Comparison of ENCODE assay signal across 1 cellular context in the genomic region with DNA sequence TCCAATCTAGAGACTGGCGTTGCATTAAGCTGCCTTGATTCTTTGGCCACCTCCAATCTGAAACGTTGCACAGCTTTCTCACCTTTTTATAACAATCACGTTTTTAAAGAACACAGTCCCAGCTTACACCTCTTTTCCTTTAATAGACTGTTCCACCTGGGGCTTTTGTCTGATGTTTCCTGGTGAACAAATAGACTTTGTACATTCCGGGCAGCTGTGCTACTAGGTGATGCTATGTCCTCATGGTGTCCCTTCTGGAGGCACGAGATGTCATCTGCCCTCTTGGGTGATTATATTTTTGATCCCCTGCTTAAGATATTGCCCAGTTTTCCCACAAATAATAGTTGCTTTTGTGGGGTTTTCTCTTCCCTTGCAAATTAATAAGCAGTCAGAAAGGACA.
TF ChIP-seq lines count a peak whose summit lies in the region.

No MANE protein-coding gene starts in this region.

TF ChIP-seq in HepG2, 621 proteins besides CTCF, POLR2A, EP300 and RAD21 (continued from another document):
- TF ChIP-seq ZHX2 (IDR thresholded peaks at IDR 0.05; ENCODE audit: low read depth) (no peak), ZHX2 (CRISPR knock-in tag; IDR thresholded peaks at IDR 0.05; ENCODE audit: borderline replicate concordance) (no peak), MEF2D (CRISPR knock-in tag; IDR thresholded peaks at IDR 0.05) (no peak), ZNF546 (CRISPR knock-in tag; conservative IDR thresholded peaks at IDR 0.05) (no peak), SAP130 (CRISPR knock-in tag; IDR thresholded peaks at IDR 0.05; ENCODE audit: low read depth) (no peak), BRD4 (CRISPR knock-in tag; IDR thresholded peaks at IDR 0.05) (no peak), NR0B2 (CRISPR knock-in tag; IDR thresholded peaks at IDR 0.05) (no peak), SPEN (CRISPR knock-in tag; IDR thresholded peaks at IDR 0.05; ENCODE audit: low read depth) (no peak), ARNT (IDR thresholded peaks at IDR 0.05) (no peak), ZNF747 (CRISPR knock-in tag; IDR thresholded peaks at IDR 0.05; ENCODE audit: borderline replicate concordance) (no peak), ELF3 (CRISPR knock-in tag; IDR thresholded peaks at IDR 0.05) (0 out of 2 replicates have a peak, but pooled peaks have one; percentile 59), SMARCE1 (IDR thresholded peaks at IDR 0.05; ENCODE audit: borderline replicate concordance) (no peak), SMAD1 (CRISPR knock-in tag; IDR thresholded peaks at IDR 0.05; ENCODE audit: borderline replicate concordance, low read depth) (no peak), ZNF75D (CRISPR knock-in tag; IDR thresholded peaks at IDR 0.05; ENCODE audit: borderline replicate concordance) (no peak), NFIC (IDR thresholded peaks at IDR 0.05; ENCODE audit: low read length) (no peak), TBX2 (CRISPR knock-in tag; IDR thresholded peaks at IDR 0.05; ENCODE audit: borderline replicate concordance) (0 out of 2 replicates have a peak, but pooled peaks have one; percentile 18), FOXA1 (IDR thresholded peaks at IDR 0.05) (no peak), FOXA1 (CRISPR knock-in tag; IDR thresholded peaks at IDR 0.05) (0 out of 2 replicates have a peak, but pooled peaks have one; percentile 33), ISL2 (CRISPR knock-in tag; IDR thresholded peaks at IDR 0.05) (no peak), MYPOP (CRISPR knock-in tag; IDR thresholded peaks at IDR 0.05) (no peak), PCBP1 (IDR thresholded peaks at IDR 0.05; ENCODE audit: borderline replicate concordance, low read depth, low read length) (no peak), MAX (IDR thresholded peaks at IDR 0.05) (peak; percentile 47; the same call in 1 of the 2 replicates), RFXANK (CRISPR knock-in tag; IDR thresholded peaks at IDR 0.05) (no peak), BCL6 (CRISPR knock-in tag; IDR thresholded peaks at IDR 0.05) (peak; percentile 38; the same call in 1 of the 2 replicates), TFAP4 (IDR thresholded peaks at IDR 0.05; ENCODE audit: borderline replicate concordance, low read depth) (peak; percentile 38; the same call in 1 of the 2 replicates), RARA (CRISPR knock-in tag; IDR thresholded peaks at IDR 0.05) (no peak), ZNF143 (CRISPR knock-in tag; IDR thresholded peaks at IDR 0.05) (no peak), SRSF1 (optimal IDR thresholded peaks at IDR 0.05; ENCODE audit: low read depth, low read length) (no peak), HINFP (CRISPR knock-in tag; IDR thresholded peaks at IDR 0.05; ENCODE audit: low read depth) (peak; percentile 27; the same call in 1 of the 2 replicates), CENPT (CRISPR knock-in tag; IDR thresholded peaks at IDR 0.05; ENCODE audit: low read depth) (no peak), TEAD3 (CRISPR knock-in tag; optimal IDR thresholded peaks at IDR 0.05; ENCODE audit: borderline replicate concordance) (peak; percentile 80), ETV6 (CRISPR knock-in tag; conservative IDR thresholded peaks at IDR 0.05) (no peak)
- TF ChIP-seq, protein P1, sequence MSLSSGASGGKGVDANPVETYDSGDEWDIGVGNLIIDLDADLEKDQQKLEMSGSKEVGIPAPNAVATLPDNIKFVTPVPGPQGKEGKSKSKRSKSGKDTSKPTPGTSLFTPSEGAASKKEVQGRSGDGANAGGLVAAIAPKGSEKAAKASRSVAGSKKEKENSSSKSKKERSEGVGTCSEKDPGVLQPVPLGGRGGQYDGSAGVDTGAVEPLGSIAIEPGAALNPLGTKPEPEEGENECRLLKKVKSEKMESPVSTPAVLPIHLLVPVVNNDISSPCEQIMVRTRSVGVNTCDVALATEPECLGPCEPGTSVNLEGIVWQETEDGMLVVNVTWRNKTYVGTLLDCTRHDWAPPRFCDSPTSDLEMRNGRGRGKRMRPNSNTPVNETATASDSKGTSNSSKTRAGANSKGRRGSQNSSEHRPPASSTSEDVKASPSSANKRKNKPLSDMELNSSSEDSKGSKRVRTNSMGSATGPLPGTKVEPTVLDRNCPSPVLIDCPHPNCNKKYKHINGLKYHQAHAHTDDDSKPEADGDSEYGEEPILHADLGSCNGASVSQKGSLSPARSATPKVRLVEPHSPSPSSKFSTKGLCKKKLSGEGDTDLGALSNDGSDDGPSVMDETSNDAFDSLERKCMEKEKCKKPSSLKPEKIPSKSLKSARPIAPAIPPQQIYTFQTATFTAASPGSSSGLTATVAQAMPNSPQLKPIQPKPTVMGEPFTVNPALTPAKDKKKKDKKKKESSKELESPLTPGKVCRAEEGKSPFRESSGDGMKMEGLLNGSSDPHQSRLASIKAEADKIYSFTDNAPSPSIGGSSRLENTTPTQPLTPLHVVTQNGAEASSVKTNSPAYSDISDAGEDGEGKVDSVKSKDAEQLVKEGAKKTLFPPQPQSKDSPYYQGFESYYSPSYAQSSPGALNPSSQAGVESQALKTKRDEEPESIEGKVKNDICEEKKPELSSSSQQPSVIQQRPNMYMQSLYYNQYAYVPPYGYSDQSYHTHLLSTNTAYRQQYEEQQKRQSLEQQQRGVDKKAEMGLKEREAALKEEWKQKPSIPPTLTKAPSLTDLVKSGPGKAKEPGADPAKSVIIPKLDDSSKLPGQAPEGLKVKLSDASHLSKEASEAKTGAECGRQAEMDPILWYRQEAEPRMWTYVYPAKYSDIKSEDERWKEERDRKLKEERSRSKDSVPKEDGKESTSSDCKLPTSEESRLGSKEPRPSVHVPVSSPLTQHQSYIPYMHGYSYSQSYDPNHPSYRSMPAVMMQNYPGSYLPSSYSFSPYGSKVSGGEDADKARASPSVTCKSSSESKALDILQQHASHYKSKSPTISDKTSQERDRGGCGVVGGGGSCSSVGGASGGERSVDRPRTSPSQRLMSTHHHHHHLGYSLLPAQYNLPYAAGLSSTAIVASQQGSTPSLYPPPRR (CRISPR knock-in tag; IDR thresholded peaks at IDR 0.05; ENCODE audit: borderline replicate concordance), result 0 out of 2 replicates have a peak, but pooled peaks have one; percentile 24
- TF ChIP-seq, protein P2, sequence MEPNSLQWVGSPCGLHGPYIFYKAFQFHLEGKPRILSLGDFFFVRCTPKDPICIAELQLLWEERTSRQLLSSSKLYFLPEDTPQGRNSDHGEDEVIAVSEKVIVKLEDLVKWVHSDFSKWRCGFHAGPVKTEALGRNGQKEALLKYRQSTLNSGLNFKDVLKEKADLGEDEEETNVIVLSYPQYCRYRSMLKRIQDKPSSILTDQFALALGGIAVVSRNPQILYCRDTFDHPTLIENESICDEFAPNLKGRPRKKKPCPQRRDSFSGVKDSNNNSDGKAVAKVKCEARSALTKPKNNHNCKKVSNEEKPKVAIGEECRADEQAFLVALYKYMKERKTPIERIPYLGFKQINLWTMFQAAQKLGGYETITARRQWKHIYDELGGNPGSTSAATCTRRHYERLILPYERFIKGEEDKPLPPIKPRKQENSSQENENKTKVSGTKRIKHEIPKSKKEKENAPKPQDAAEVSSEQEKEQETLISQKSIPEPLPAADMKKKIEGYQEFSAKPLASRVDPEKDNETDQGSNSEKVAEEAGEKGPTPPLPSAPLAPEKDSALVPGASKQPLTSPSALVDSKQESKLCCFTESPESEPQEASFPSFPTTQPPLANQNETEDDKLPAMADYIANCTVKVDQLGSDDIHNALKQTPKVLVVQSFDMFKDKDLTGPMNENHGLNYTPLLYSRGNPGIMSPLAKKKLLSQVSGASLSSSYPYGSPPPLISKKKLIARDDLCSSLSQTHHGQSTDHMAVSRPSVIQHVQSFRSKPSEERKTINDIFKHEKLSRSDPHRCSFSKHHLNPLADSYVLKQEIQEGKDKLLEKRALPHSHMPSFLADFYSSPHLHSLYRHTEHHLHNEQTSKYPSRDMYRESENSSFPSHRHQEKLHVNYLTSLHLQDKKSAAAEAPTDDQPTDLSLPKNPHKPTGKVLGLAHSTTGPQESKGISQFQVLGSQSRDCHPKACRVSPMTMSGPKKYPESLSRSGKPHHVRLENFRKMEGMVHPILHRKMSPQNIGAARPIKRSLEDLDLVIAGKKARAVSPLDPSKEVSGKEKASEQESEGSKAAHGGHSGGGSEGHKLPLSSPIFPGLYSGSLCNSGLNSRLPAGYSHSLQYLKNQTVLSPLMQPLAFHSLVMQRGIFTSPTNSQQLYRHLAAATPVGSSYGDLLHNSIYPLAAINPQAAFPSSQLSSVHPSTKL (CRISPR knock-in tag; IDR thresholded peaks at IDR 0.05), result 0 out of 2 replicates have a peak, but pooled peaks have one; percentile 17
